Comparison of ENCODE assay signal across 19 cellular contexts in the genomic region with DNA sequence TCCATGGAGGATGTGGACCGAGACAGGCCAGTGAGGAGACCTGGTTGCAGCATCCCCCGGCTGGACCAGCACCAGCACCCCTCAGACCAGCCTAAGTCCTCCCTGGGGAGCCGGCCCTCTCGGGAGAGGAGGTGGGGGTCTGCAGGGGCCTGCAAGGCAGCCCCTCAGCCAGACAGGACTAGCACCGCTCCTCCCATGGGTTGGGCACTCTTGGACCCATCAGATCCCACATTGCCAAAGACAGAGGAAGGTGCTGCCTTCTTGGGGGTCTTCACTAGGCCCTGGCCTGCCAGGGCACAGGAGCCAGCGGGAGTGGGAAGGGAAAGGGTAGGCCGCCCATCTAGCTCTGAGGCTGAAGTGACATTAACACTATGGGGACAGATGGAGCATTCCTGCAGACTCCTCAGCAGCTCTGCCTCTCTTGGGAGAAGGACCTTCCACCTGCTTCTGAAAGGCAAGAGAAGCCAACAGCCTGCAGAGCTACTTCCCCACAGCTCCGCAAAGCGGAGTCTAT. TPM values are rescaled to one million over a fixed set of nuclear protein-coding genes. Genes with fewer than 3 reads are reported as not detected.
"Had no signal": no experiment of that assay in that cellular context is flagged by ENCODE, and none has a peak within 500 bp of the region (broad histone marks: within the 10 kb centered on the region; RNA-seq: fewer than 3 reads in every experiment).

No MANE protein-coding gene starts in this region.

- H3K36me3 ChIP-seq: cardiac muscle cell, esophagus muscularis mucosa, right atrium auricular region, upper lobe of right lung had no signal

- ATAC-seq: mucosa of descending colon; naive thymus-derived CD8-positive, alpha-beta T cell; upper lobe of right lung had no signal

- DNase-seq: activated CD4-positive, alpha-beta T cell treated with anti-CD3 and anti-CD28 coated beads, Interleukin-2, amount 10 ng/mL, durations not matched to agents 7 days and 5 days; activated CD4-positive, CD25-positive, alpha-beta regulatory T cell; activated naive CD4-positive, alpha-beta T cell treated with anti-CD3 and anti-CD28 coated beads, Interleukin-2, amount 50 U/mL, for 16 hours; islet precursor cell; mammary epithelial cell; mucosa of descending colon; nucleus accumbens; SIG-M5; stimulated activated CD4-positive, alpha-beta T cell treated with anti-CD3 and anti-CD28 coated beads, Interleukin-15, amount 100 ng/mL, for 24 hours; stimulated activated CD4-positive, alpha-beta T cell treated with anti-CD3 and anti-CD28 coated beads, Interleukin-4, amount 100 ng/mL, for 1 hour; stimulated activated naive CD8-positive, alpha-beta T cell treated with anti-CD3 and anti-CD28 coated beads, Interleukin-15, Interleukin-2, amounts not matched to agents 100 U/mL and 50 U/mL, for 24 hours; upper lobe of right lung had no signal

- H3K27me3 ChIP-seq: cardiac muscle cell, right atrium auricular region, testis, upper lobe of right lung had no signal

- H3K36me3 Mint-ChIP-seq: naive thymus-derived CD8-positive, alpha-beta T cell had no signal

- H3K9me3 Mint-ChIP-seq: activated CD4-positive, alpha-beta T cell treated with anti-CD3 and anti-CD28 coated beads, Interleukin-2, amount 10 ng/mL, durations not matched to agents 7 days and 5 days; naive thymus-derived CD8-positive, alpha-beta T cell had no signal

- H3K4me1 ChIP-seq: esophagus muscularis mucosa, right atrium auricular region had no signal

- H3K27ac Mint-ChIP-seq: progenitor cell of endocrine pancreas had no signal

- H3K4me3 ChIP-seq: cardiac muscle cell, esophagus muscularis mucosa, mucosa of descending colon, right atrium auricular region, testis, upper lobe of right lung had no signal

- H3K27ac ChIP-seq: cardiac muscle cell, esophagus muscularis mucosa, right atrium auricular region, testis, upper lobe of right lung had no signal

- H3K4me3 Mint-ChIP-seq: activated CD4-positive, alpha-beta T cell treated with anti-CD3 and anti-CD28 coated beads, Interleukin-2, amount 10 ng/mL, durations not matched to agents 7 days and 5 days had no signal

- H3K9me3 ChIP-seq: esophagus muscularis mucosa, mucosa of descending colon, right atrium auricular region, testis, upper lobe of right lung had no signal

- H3K27me3 Mint-ChIP-seq: activated CD4-positive, alpha-beta T cell treated with anti-CD3 and anti-CD28 coated beads, Interleukin-2, amount 10 ng/mL, durations not matched to agents 7 days and 5 days had no signal

RNA-seq across cellular contexts. Expression of gene IL13, which starts 6.8 kb away (rescaled TPM):
- total RNA-seq: cardiac muscle cell, esophagus muscularis mucosa, mammary epithelial cell, mucosa of descending colon, progenitor cell of endocrine pancreas, right atrium auricular region, skeletal muscle tissue, upper lobe of right lung had no signal

RNA-seq across cellular contexts. Expression of gene IL4, which starts 9.0 kb away (rescaled TPM):
- total RNA-seq: activated CD4-positive, alpha-beta T cell treated with anti-CD3 and anti-CD28 coated beads, Interleukin-2, amount 10 ng/mL, durations not matched to agents 7 days and 5 days; cardiac muscle cell; esophagus muscularis mucosa; mammary epithelial cell; mucosa of descending colon; naive thymus-derived CD8-positive, alpha-beta T cell; progenitor cell of endocrine pancreas; right atrium auricular region; skeletal muscle tissue; testis; upper lobe of right lung had no signal
